In the genomic region with DNA sequence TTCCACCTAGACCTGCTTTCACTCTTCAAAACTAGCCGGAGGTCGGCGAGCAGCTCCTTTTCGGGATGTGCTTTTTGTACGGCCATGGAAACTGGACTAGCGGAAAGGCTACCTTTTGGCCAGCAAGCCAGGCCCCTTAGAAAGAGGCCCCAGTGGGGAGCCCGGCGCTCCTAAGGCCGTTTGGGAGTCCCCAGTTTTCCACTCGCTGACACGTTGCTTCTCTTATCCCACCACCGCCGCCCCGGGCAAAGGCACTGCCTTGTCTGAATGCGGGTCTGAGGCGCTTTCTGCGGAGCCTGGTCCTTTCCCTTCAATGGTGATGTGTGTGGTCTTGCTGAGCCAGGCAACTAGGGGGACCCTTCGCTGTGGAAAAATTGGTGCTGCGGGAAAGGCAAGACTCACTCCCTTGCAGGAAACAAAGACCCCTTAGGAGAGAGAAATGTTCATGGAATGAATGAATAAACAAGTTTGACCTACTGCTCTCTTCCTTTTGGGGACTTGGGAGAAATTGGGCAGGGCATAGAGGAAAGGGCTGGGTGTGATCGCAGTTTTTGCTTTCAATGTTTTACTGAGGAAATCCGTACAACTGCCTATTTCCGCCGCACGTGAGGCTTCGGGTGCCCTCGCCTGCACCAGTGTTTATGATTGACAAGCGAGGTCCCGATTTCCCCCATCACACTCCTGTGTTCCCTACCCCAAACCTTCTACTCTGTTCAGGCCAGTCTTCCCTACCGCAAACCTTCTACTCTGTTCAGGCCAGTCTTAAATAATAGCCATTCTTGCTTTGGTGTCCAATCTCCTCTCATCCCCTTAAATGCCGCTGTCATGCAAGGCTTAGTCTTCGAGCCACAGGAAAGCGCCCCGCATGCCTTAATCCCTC, we compare ENCODE assay signal across 1 cellular context.
TF ChIP-seq lines count a peak whose summit lies in the region.

No MANE protein-coding gene starts in this region.

TF ChIP-seq in H1, 55 proteins besides CTCF, POLR2A, EP300 and RAD21:
- TF ChIP-seq GABPA (IDR thresholded peaks at IDR 0.05; ENCODE audit: borderline replicate concordance, insufficient read depth, low read length) (no peak), GTF2F1 (IDR thresholded peaks at IDR 0.05; ENCODE audit: borderline replicate concordance, low read depth, low read length) (no peak), SAP30 (IDR thresholded peaks at IDR 0.05; ENCODE audit: insufficient read depth, insufficient replicate concordance, low read length) (no peak), JUND (IDR thresholded peaks at IDR 0.05; ENCODE audit: low read length) (no peak), EZH2 (IDR thresholded peaks at IDR 0.05; ENCODE audit: low read depth, low read length, severe bottlenecking) (no peak), KDM4A (IDR thresholded peaks at IDR 0.05; ENCODE audit: low read depth, low read length, severe bottlenecking) (peak; percentile 61), BRCA1 (IDR thresholded peaks at IDR 0.05; ENCODE audit: low read depth, low read length) (no peak), RNF2 (IDR thresholded peaks at IDR 0.05; ENCODE audit: borderline replicate concordance, low read depth, low read length, missing control alignments, poor library complexity, severe bottlenecking) (no peak), SRF (IDR thresholded peaks at IDR 0.05; ENCODE audit: low read depth, low read length) (no peak), RXRA (IDR thresholded peaks at IDR 0.05; ENCODE audit: insufficient read depth, low read depth, low read length) (no peak), CTBP2 (IDR thresholded peaks at IDR 0.05; ENCODE audit: borderline replicate concordance, insufficient read depth, insufficient read length, low read length) (no peak), SIN3A (conservative IDR thresholded peaks at IDR 0.05 in 1 of 2, IDR thresholded peaks at IDR 0.05 in 1 of 2; ENCODE audit: low read depth in 1 of 2, low read length in 2 of 2) (peak in 1 of 2 experiments; percentile 27; a peak in 1 of 4 replicates), HDAC6 (IDR thresholded peaks at IDR 0.05; ENCODE audit: low read depth, low read length) (no peak), SP4 (IDR thresholded peaks at IDR 0.05; ENCODE audit: low read length) (no peak), TEAD4 (IDR thresholded peaks at IDR 0.05; ENCODE audit: low read depth, low read length) (no peak), MAFK (IDR thresholded peaks at IDR 0.05; ENCODE audit: low read depth, low read length) (no peak), NANOG (IDR thresholded peaks at IDR 0.05; ENCODE audit: insufficient read depth, low read depth, low read length, poor library complexity, severe bottlenecking) (no peak), CHD1 (IDR thresholded peaks at IDR 0.05; ENCODE audit: low read depth, low read length) (no peak), HDAC2 (IDR thresholded peaks at IDR 0.05; ENCODE audit: borderline replicate concordance in 1 of 2, low read depth in 2 of 2, low read length in 2 of 2) (no peak), CBX8 (IDR thresholded peaks at IDR 0.05; ENCODE audit: borderline replicate concordance, low read depth, low read length) (no peak), JUN (IDR thresholded peaks at IDR 0.05; ENCODE audit: low read depth, low read length) (no peak), CHD2 (IDR thresholded peaks at IDR 0.05; ENCODE audit: low read length) (no peak), ZNF274 (IDR thresholded peaks at IDR 0.05; ENCODE audit: borderline replicate concordance, extremely low read depth, low read length) (no peak), RFX5 (IDR thresholded peaks at IDR 0.05; ENCODE audit: borderline replicate concordance, low read depth, low read length) (no peak), TBP (IDR thresholded peaks at IDR 0.05; ENCODE audit: low read depth, low read length) (no peak), TCF12 (IDR thresholded peaks at IDR 0.05; ENCODE audit: low read depth, low read length) (no peak), CREB1 (IDR thresholded peaks at IDR 0.05) (no peak), SP2 (IDR thresholded peaks at IDR 0.05; ENCODE audit: low read length) (no peak), PHF8 (conservative IDR thresholded peaks at IDR 0.05; ENCODE audit: low read depth, low read length) (no peak), RBBP5 (IDR thresholded peaks at IDR 0.05; ENCODE audit: borderline replicate concordance, low read depth, low read length) (peak; percentile 59), KDM5A (IDR thresholded peaks at IDR 0.05; ENCODE audit: low read length) (no peak), TAF1 (IDR thresholded peaks at IDR 0.05; ENCODE audit: low read depth, low read length) (peak; percentile 63; the same call in 1 of the 2 replicates), BACH1 (IDR thresholded peaks at IDR 0.05; ENCODE audit: low read length) (no peak), TAF7 (optimal IDR thresholded peaks at IDR 0.05; ENCODE audit: borderline replicate concordance, low read depth, low read length) (peak; percentile 38), YY1 (IDR thresholded peaks at IDR 0.05; ENCODE audit: low read depth, low read length) (0 out of 2 replicates have a peak, but pooled peaks have one; percentile 51), EGR1 (IDR thresholded peaks at IDR 0.05; ENCODE audit: borderline replicate concordance, low read depth, low read length) (no peak), NRF1 (IDR thresholded peaks at IDR 0.05; ENCODE audit: low read depth, low read length) (no peak), SUZ12 (IDR thresholded peaks at IDR 0.05; ENCODE audit: low read length) (no peak), SIX5 (IDR thresholded peaks at IDR 0.05; ENCODE audit: low read depth, low read length) (no peak), FOSL1 (IDR thresholded peaks at IDR 0.05; ENCODE audit: insufficient read depth, low read depth, low read length) (no peak), ASH2L (IDR thresholded peaks at IDR 0.05; ENCODE audit: low read length) (no peak), CBX5 (IDR thresholded peaks at IDR 0.05; ENCODE audit: low read depth, low read length) (no peak), CEBPB (IDR thresholded peaks at IDR 0.05; ENCODE audit: low read depth, low read length) (no peak), POU5F1 (IDR thresholded peaks at IDR 0.05; ENCODE audit: low read depth, low read length) (no peak), SIRT6 (IDR thresholded peaks at IDR 0.05; ENCODE audit: low read length) (no peak)
- TF ChIP-seq, protein P1, sequence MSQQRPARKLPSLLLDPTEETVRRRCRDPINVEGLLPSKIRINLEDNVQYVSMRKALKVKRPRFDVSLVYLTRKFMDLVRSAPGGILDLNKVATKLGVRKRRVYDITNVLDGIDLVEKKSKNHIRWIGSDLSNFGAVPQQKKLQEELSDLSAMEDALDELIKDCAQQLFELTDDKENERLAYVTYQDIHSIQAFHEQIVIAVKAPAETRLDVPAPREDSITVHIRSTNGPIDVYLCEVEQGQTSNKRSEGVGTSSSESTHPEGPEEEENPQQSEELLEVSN (IDR thresholded peaks at IDR 0.05) = peak; percentile 50; the same call in 1 of the 2 replicates
- TF ChIP-seq, protein P2, sequence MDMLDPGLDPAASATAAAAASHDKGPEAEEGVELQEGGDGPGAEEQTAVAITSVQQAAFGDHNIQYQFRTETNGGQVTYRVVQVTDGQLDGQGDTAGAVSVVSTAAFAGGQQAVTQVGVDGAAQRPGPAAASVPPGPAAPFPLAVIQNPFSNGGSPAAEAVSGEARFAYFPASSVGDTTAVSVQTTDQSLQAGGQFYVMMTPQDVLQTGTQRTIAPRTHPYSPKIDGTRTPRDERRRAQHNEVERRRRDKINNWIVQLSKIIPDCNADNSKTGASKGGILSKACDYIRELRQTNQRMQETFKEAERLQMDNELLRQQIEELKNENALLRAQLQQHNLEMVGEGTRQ (IDR thresholded peaks at IDR 0.05; ENCODE audit: low read length) = no peak
- TF ChIP-seq, protein P3, sequence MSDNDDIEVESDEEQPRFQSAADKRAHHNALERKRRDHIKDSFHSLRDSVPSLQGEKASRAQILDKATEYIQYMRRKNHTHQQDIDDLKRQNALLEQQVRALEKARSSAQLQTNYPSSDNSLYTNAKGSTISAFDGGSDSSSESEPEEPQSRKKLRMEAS (IDR thresholded peaks at IDR 0.05) = 0 out of 2 replicates have a peak, but pooled peaks have one; percentile 9
- TF ChIP-seq, protein P4, sequence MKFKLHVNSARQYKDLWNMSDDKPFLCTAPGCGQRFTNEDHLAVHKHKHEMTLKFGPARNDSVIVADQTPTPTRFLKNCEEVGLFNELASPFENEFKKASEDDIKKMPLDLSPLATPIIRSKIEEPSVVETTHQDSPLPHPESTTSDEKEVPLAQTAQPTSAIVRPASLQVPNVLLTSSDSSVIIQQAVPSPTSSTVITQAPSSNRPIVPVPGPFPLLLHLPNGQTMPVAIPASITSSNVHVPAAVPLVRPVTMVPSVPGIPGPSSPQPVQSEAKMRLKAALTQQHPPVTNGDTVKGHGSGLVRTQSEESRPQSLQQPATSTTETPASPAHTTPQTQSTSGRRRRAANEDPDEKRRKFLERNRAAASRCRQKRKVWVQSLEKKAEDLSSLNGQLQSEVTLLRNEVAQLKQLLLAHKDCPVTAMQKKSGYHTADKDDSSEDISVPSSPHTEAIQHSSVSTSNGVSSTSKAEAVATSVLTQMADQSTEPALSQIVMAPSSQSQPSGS (IDR thresholded peaks at IDR 0.05; ENCODE audit: low read length) = no peak
- TF ChIP-seq, protein P5, sequence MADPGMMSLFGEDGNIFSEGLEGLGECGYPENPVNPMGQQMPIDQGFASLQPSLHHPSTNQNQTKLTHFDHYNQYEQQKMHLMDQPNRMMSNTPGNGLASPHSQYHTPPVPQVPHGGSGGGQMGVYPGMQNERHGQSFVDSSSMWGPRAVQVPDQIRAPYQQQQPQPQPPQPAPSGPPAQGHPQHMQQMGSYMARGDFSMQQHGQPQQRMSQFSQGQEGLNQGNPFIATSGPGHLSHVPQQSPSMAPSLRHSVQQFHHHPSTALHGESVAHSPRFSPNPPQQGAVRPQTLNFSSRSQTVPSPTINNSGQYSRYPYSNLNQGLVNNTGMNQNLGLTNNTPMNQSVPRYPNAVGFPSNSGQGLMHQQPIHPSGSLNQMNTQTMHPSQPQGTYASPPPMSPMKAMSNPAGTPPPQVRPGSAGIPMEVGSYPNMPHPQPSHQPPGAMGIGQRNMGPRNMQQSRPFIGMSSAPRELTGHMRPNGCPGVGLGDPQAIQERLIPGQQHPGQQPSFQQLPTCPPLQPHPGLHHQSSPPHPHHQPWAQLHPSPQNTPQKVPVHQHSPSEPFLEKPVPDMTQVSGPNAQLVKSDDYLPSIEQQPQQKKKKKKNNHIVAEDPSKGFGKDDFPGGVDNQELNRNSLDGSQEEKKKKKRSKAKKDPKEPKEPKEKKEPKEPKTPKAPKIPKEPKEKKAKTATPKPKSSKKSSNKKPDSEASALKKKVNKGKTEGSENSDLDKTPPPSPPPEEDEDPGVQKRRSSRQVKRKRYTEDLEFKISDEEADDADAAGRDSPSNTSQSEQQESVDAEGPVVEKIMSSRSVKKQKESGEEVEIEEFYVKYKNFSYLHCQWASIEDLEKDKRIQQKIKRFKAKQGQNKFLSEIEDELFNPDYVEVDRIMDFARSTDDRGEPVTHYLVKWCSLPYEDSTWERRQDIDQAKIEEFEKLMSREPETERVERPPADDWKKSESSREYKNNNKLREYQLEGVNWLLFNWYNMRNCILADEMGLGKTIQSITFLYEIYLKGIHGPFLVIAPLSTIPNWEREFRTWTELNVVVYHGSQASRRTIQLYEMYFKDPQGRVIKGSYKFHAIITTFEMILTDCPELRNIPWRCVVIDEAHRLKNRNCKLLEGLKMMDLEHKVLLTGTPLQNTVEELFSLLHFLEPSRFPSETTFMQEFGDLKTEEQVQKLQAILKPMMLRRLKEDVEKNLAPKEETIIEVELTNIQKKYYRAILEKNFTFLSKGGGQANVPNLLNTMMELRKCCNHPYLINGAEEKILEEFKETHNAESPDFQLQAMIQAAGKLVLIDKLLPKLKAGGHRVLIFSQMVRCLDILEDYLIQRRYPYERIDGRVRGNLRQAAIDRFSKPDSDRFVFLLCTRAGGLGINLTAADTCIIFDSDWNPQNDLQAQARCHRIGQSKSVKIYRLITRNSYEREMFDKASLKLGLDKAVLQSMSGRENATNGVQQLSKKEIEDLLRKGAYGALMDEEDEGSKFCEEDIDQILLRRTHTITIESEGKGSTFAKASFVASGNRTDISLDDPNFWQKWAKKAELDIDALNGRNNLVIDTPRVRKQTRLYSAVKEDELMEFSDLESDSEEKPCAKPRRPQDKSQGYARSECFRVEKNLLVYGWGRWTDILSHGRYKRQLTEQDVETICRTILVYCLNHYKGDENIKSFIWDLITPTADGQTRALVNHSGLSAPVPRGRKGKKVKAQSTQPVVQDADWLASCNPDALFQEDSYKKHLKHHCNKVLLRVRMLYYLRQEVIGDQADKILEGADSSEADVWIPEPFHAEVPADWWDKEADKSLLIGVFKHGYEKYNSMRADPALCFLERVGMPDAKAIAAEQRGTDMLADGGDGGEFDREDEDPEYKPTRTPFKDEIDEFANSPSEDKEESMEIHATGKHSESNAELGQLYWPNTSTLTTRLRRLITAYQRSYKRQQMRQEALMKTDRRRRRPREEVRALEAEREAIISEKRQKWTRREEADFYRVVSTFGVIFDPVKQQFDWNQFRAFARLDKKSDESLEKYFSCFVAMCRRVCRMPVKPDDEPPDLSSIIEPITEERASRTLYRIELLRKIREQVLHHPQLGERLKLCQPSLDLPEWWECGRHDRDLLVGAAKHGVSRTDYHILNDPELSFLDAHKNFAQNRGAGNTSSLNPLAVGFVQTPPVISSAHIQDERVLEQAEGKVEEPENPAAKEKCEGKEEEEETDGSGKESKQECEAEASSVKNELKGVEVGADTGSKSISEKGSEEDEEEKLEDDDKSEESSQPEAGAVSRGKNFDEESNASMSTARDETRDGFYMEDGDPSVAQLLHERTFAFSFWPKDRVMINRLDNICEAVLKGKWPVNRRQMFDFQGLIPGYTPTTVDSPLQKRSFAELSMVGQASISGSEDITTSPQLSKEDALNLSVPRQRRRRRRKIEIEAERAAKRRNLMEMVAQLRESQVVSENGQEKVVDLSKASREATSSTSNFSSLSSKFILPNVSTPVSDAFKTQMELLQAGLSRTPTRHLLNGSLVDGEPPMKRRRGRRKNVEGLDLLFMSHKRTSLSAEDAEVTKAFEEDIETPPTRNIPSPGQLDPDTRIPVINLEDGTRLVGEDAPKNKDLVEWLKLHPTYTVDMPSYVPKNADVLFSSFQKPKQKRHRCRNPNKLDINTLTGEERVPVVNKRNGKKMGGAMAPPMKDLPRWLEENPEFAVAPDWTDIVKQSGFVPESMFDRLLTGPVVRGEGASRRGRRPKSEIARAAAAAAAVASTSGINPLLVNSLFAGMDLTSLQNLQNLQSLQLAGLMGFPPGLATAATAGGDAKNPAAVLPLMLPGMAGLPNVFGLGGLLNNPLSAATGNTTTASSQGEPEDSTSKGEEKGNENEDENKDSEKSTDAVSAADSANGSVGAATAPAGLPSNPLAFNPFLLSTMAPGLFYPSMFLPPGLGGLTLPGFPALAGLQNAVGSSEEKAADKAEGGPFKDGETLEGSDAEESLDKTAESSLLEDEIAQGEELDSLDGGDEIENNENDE (IDR thresholded peaks at IDR 0.05; ENCODE audit: insufficient replicate concordance, low read length) = no peak
